In the genomic region with DNA sequence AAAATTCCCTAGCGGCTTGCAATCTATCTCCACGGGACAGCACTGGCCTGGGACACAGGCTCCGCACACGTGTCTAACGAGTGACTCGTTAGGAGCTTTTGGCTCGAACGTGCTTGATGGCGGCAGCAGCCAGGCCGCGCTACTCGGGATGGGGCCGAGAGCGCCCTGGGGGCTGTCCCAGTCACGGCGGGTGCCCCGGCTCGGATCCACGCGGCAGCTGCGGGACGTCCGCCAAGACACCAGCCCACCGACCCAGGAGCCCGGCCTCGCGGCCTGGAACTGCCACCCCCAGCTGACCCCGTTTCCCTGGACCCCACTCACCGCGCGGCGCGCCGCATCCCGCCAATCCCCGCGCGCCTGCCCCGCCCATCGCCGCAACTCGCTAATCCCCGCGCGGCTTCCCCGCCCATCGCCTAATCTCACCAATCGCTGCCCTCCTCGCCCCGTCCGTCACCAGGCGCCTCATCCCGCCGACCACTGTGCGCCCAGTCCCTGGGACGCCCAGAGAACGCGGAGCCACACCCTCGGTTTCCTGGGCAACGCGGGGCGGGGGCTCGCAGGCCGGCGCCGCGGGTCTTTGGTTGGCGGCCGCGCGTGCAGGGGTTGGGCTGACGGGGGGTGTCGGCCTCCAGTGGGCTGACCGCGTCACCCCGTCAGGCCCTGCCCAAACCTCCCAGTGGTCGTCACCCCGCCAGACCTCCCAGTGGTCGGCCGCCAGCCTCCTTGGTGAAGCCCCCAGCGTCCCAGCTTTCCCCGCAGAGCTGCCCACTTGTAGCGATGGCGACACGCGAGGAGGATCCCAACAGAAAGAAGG, we compare ENCODE assay signal across 8 cellular contexts. TPM values are rescaled to one million over a fixed set of nuclear protein-coding genes. Genes with fewer than 3 reads are reported as not detected.
A peak's percentile ranks its signal among the peaks of the same experiment; 100 is the strongest.
DNase-seq lines count a peak whose midpoint lies in the region; ATAC-seq and TF ChIP-seq lines count a peak whose summit lies in the region.

Gene POLD2 (minus strand): TSS at position 359 of the 814 bp plus-strand sequence. CDS start 1,495 bp downstream, outside the sequence.

- peaks cover 5% of the 10 kb centered on the region for H3K36me3 ChIP-seq in BJ (ENCODE audit: control insufficient read depth, insufficient read depth, low read length)

- H3K4me3 Mint-ChIP-seq in activated CD4-positive, alpha-beta T cell treated with anti-CD3 and anti-CD28 coated beads, Interleukin-2, amount 10 ng/mL, durations not matched to agents 7 days and 5 days: peak within 1 kb of the TSS; percentile 87

- no peak for TF ChIP-seq CTCF in BJ (IDR thresholded peaks at IDR 0.05; ENCODE audit: insufficient read depth, low read depth, low read length)

- DNase-seq in BJ (ENCODE audit: low read depth) (peak; percentile 77), GM19240 (ENCODE audit: insufficient read length, low spot score) (peak; percentile 100), NCI-H526 (lab: John Stamatoyannopoulos, UW) (peak; percentile 93 to 99), cortex of kidney (lab: John Stamatoyannopoulos, UW) (peak; percentile 99), left kidney (ENCODE audit: low read depth, low spot score) (peak; percentile 99)
- peak; percentile 98 for DNase-seq in activated CD4-positive, alpha-beta T cell treated with anti-CD3 and anti-CD28 coated beads, Interleukin-2, amount 10 ng/mL, durations not matched to agents 7 days and 5 days
- DNase-seq in stimulated activated CD4-positive, alpha-beta T cell treated with anti-CD3 and anti-CD28 coated beads, Interleukin-2, amount 100 ng/mL, for 24 hours: peak; percentile 99

- peak; percentile 99 for ATAC-seq in HG03460 (IDR thresholded peaks at IDR 0.05; ENCODE audit: unreplicated experiment)

- peak within 1 kb of the TSS; percentile 89 for H3K27ac Mint-ChIP-seq in activated CD4-positive, alpha-beta T cell treated with anti-CD3 and anti-CD28 coated beads, Interleukin-2, amount 10 ng/mL, durations not matched to agents 7 days and 5 days

- POLR2A ChIA-PET in BJ (lab: Charles Lee): interaction anchor here (0.5 to 0.6 kb wide), 4 partner anchors 9 to 554 kb away, joined by 3 to 5 read pairs (median 4); no protein-coding TSS in a partner anchor
- POLR2A ChIA-PET in activated CD4-positive, alpha-beta T cell treated with anti-CD3 and anti-CD28 coated beads, Interleukin-2, amount 10 ng/mL, durations not matched to agents 7 days and 5 days (lab: Charles Lee): no interaction called here

- CTCF ChIA-PET in BJ (lab: Yijun Ruan, JAX): interaction anchor here (1.0 to 5.8 kb wide), 10 partner anchors 8 to 117 kb away, joined by 3 to 24 read pairs (median 6); no protein-coding TSS in a partner anchor
- CTCF ChIA-PET in activated CD4-positive, alpha-beta T cell treated with anti-CD3 and anti-CD28 coated beads, Interleukin-2, amount 10 ng/mL, durations not matched to agents 7 days and 5 days (lab: Charles Lee): interaction anchor here (0.6 to 2.4 kb wide), 5 partner anchors 14 to 85 kb away, joined by 3 to 11 read pairs (median 4); no protein-coding TSS in a partner anchor

- peaks cover 33% of the 10 kb centered on the region for H3K4me1 Mint-ChIP-seq in activated CD4-positive, alpha-beta T cell treated with anti-CD3 and anti-CD28 coated beads, Interleukin-2, amount 10 ng/mL, durations not matched to agents 7 days and 5 days

- peaks cover 16% of the 10 kb centered on the region for H3K36me3 Mint-ChIP-seq in activated CD4-positive, alpha-beta T cell treated with anti-CD3 and anti-CD28 coated beads, Interleukin-2, amount 10 ng/mL, durations not matched to agents 7 days and 5 days (ENCODE audit: low read depth)

- no peaks in the 10 kb centered on the region for H3K9me3 Mint-ChIP-seq in activated CD4-positive, alpha-beta T cell treated with anti-CD3 and anti-CD28 coated beads, Interleukin-2, amount 10 ng/mL, durations not matched to agents 7 days and 5 days

- H3K27me3 ChIP-seq in BJ (ENCODE audit: control insufficient read depth, insufficient read depth, low read length): no peaks in the 10 kb centered on the region

- peak within 1 kb of the TSS; percentile 80 for H3K4me3 ChIP-seq in BJ (ENCODE audit: low read depth, low read length)

- peaks cover 12% of the 10 kb centered on the region for H3K27me3 Mint-ChIP-seq in activated CD4-positive, alpha-beta T cell treated with anti-CD3 and anti-CD28 coated beads, Interleukin-2, amount 10 ng/mL, durations not matched to agents 7 days and 5 days

RNA-seq across cellular contexts. Expression of gene POLD2, which starts in this region (rescaled TPM):
- polyA plus RNA-seq in BJ (2011; rRNA removed): 54.8 and 87.2 TPM in 2 replicates
- 26.8 and 29.2 TPM in 2 replicates for polyA minus RNA-seq in BJ (2011; rRNA and poly(A)+ RNA removed)
- total RNA-seq in activated CD4-positive, alpha-beta T cell treated with anti-CD3 and anti-CD28 coated beads, Interleukin-2, amount 10 ng/mL, durations not matched to agents 7 days and 5 days: 100 to 1,000 TPM; 117 to 128 TPM

Comparison
In these comparisons a context has a peak if more than half of its experiments do, and no peak if none do; other contexts are left out.
1. Peak in every context shown above with its lines: DNase-seq, ATAC-seq and H3K4me3 ChIP-seq.